ENCODE assay signal across 1 cellular context in the genomic region with DNA sequence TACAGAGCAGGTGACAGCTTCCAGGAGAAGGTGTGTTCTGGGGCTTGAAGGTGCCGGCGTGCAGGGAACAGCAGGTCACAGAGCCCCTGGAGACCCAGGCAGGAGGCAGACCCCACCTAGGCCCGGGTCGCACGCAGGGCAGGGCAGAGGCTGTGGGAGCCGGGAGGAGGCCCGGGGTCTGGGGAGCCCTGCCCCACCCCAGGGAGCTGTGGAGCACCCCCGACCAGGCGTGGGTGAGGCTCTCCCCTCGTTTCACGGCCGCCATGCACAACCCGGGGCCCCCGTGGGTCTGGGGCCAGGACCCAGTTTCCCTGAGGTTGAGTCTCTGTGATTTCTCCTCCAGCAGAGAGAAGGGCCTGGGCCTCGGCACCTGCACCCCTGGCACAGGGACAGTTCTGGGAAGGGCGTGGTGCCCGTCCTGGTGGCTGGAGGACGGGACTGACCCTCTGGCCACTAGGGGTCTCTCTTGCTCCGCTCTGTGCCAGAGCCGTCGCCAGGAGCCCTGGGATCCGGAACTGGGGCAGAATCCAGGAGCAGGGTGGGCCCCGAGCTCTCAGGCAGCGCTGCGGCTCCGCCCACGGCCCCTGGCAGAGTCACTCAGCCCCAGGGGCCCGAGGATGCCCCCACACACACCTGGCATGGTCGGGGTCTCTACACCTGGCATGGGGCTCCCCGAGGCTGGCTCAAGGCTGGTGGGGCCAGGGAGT.
A peak's percentile ranks its signal among the peaks of the same experiment; 100 is the strongest.
TF ChIP-seq lines count a peak whose summit lies in the region.

No MANE protein-coding gene starts in this region.

TF ChIP-seq in HEK293, 187 proteins besides CTCF, POLR2A, EP300 and RAD21 (continued from another document):
- no peak for TF ChIP-seq ZNF610 (tag by site-specific recombination; IDR thresholded peaks at IDR 0.05; ENCODE audit: borderline replicate concordance)
- TF ChIP-seq, protein P1, sequence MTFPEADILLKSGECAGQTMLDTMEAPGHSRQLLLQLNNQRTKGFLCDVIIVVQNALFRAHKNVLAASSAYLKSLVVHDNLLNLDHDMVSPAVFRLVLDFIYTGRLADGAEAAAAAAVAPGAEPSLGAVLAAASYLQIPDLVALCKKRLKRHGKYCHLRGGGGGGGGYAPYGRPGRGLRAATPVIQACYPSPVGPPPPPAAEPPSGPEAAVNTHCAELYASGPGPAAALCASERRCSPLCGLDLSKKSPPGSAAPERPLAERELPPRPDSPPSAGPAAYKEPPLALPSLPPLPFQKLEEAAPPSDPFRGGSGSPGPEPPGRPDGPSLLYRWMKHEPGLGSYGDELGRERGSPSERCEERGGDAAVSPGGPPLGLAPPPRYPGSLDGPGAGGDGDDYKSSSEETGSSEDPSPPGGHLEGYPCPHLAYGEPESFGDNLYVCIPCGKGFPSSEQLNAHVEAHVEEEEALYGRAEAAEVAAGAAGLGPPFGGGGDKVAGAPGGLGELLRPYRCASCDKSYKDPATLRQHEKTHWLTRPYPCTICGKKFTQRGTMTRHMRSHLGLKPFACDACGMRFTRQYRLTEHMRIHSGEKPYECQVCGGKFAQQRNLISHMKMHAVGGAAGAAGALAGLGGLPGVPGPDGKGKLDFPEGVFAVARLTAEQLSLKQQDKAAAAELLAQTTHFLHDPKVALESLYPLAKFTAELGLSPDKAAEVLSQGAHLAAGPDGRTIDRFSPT (tag by site-specific recombination; IDR thresholded peaks at IDR 0.05): peak; percentile 68; the same call in 1 of the 2 replicates
- TF ChIP-seq PRDM1 (tag by site-specific recombination; IDR thresholded peaks at IDR 0.05): no peak
- no peak for TF ChIP-seq ZNF140 (tag by site-specific recombination; IDR thresholded peaks at IDR 0.05)
- no peak for TF ChIP-seq ZNF221 (tag by site-specific recombination; IDR thresholded peaks at IDR 0.05; ENCODE audit: borderline replicate concordance)
- TF ChIP-seq KLF10 (tag by site-specific recombination; IDR thresholded peaks at IDR 0.05): no peak
- peak; percentile 64; the same call in 1 of the 2 replicates for TF ChIP-seq ZNF121 (tag by site-specific recombination; IDR thresholded peaks at IDR 0.05)
- TF ChIP-seq ZNF48 (tag by site-specific recombination; IDR thresholded peaks at IDR 0.05): no peak
- TF ChIP-seq ZNF629 (tag by site-specific recombination; IDR thresholded peaks at IDR 0.05): peak; percentile 25; the same call in 1 of the 2 replicates
- peak; percentile 83; the same call in 1 of the 2 replicates for TF ChIP-seq ZBTB20 (tag by site-specific recombination; IDR thresholded peaks at IDR 0.05)
- peak; percentile 77 for TF ChIP-seq KLF8 (tag by site-specific recombination; IDR thresholded peaks at IDR 0.05)
- TF ChIP-seq ZXDB (tag by site-specific recombination; IDR thresholded peaks at IDR 0.05): peak; percentile 51; the same call in 1 of the 2 replicates
- TF ChIP-seq ZNF311 (tag by site-specific recombination; IDR thresholded peaks at IDR 0.05; ENCODE audit: borderline replicate concordance): no peak
- TF ChIP-seq KLF1 (tag by site-specific recombination; IDR thresholded peaks at IDR 0.05): peak; percentile 89
- no peak for TF ChIP-seq ZNF514 (tag by site-specific recombination; IDR thresholded peaks at IDR 0.05)
- no peak for TF ChIP-seq HOXD13 (CRISPR knock-in tag; IDR thresholded peaks at IDR 0.05; ENCODE audit: borderline replicate concordance)
- TF ChIP-seq, protein P2, sequence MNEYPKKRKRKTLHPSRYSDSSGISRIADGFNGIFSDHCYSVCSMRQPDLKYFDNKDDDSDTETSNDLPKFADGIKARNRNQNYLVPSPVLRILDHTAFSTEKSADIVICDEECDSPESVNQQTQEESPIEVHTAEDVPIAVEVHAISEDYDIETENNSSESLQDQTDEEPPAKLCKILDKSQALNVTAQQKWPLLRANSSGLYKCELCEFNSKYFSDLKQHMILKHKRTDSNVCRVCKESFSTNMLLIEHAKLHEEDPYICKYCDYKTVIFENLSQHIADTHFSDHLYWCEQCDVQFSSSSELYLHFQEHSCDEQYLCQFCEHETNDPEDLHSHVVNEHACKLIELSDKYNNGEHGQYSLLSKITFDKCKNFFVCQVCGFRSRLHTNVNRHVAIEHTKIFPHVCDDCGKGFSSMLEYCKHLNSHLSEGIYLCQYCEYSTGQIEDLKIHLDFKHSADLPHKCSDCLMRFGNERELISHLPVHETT (tag by site-specific recombination; IDR thresholded peaks at IDR 0.05): no peak
- no peak for TF ChIP-seq SCRT1 (tag by site-specific recombination; IDR thresholded peaks at IDR 0.05; ENCODE audit: borderline replicate concordance)
- TF ChIP-seq ZBTB8A (tag by site-specific recombination; IDR thresholded peaks at IDR 0.05): peak; percentile 72
- TF ChIP-seq ZNF621 (tag by site-specific recombination; IDR thresholded peaks at IDR 0.05): no peak
- no peak; the same call in 1 of the 2 replicates for TF ChIP-seq ZEB2 (tag by site-specific recombination; IDR thresholded peaks at IDR 0.05)
- TF ChIP-seq OVOL3 (tag by site-specific recombination; IDR thresholded peaks at IDR 0.05): no peak
- no peak for TF ChIP-seq ZBTB21 (tag by site-specific recombination; IDR thresholded peaks at IDR 0.05)
- peak; percentile 40; the same call in 1 of the 2 replicates for TF ChIP-seq EGR2 (tag by site-specific recombination; IDR thresholded peaks at IDR 0.05; ENCODE audit: low read depth)
- no peak for TF ChIP-seq ZBTB1 (tag by site-specific recombination; IDR thresholded peaks at IDR 0.05)
- TF ChIP-seq ZSCAN30 (tag by site-specific recombination; IDR thresholded peaks at IDR 0.05): peak; percentile 93
- no peak for TF ChIP-seq BCL11A (tag by site-specific recombination; IDR thresholded peaks at IDR 0.05; ENCODE audit: low read depth)
- no peak for TF ChIP-seq ZFP41 (tag by site-specific recombination; IDR thresholded peaks at IDR 0.05; ENCODE audit: borderline replicate concordance)
